Comparison of ENCODE assay signal across 8 cellular contexts in genomic region chr21:44139776-44140551, GRCh38. TPM values are rescaled to one million over a fixed set of nuclear protein-coding genes. Genes with fewer than 3 reads are reported as not detected.
DNase-seq lines count a peak whose midpoint lies in the region; ATAC-seq, FAIRE-seq and TF ChIP-seq lines count a peak whose summit lies in the region.
"Not testable (repeated sequence)": the region's sequence is repeated elsewhere in the genome, so short reads cannot be mapped to it uniquely, and the experiment has no call there.
"Had no signal": no experiment of that assay in that cellular context is flagged by ENCODE, and none has a peak within 500 bp of the region (broad histone marks: within the 10 kb centered on the region; RNA-seq: fewer than 3 reads in every experiment).

No MANE protein-coding gene starts in this region.

- intact Hi-C loops in activated CD4-positive, alpha-beta memory T cell treated with anti-CD3 and anti-CD28 coated beads for 36 hours (cut with micrococcal nuclease); colonic mucosa (cut with DNase I); left cardiac atrium (cut with DNase I): not testable (repeated sequence)

- H3K36me3 Mint-ChIP-seq in activated CD4-positive, alpha-beta memory T cell treated with anti-CD3 and anti-CD28 coated beads for 36 hours; activated T-helper 17 cell treated with anti-CD3 and anti-CD28 coated beads, Interleukin-2, amount 50 U/mL, for 72 hours (ENCODE audit: low read depth): not testable (repeated sequence)

- H3K27me3 Mint-ChIP-seq in activated CD4-positive, alpha-beta memory T cell treated with anti-CD3 and anti-CD28 coated beads for 36 hours; activated T-helper 17 cell treated with anti-CD3 and anti-CD28 coated beads, Interleukin-2, amount 50 U/mL, for 72 hours: not testable (repeated sequence)

- peak overlapping the region; percentile 64 for H3K27ac Mint-ChIP-seq in activated CD4-positive, alpha-beta memory T cell treated with anti-CD3 and anti-CD28 coated beads for 36 hours
- H3K27ac Mint-ChIP-seq in activated T-helper 17 cell treated with anti-CD3 and anti-CD28 coated beads, Interleukin-2, amount 50 U/mL, for 72 hours = not testable (repeated sequence)

- H3K9me3 Mint-ChIP-seq in activated CD4-positive, alpha-beta memory T cell treated with anti-CD3 and anti-CD28 coated beads for 36 hours; activated T-helper 17 cell treated with anti-CD3 and anti-CD28 coated beads, Interleukin-2, amount 50 U/mL, for 72 hours: not testable (repeated sequence)

- CTCF ChIA-PET in activated CD4-positive, alpha-beta memory T cell treated with anti-CD3 and anti-CD28 coated beads for 36 hours (lab: Charles Lee) = not testable (repeated sequence)

- H3K4me3 Mint-ChIP-seq in activated CD4-positive, alpha-beta memory T cell treated with anti-CD3 and anti-CD28 coated beads for 36 hours = not testable (repeated sequence)
- peak overlapping the region; percentile 48 for H3K4me3 Mint-ChIP-seq in activated T-helper 17 cell treated with anti-CD3 and anti-CD28 coated beads, Interleukin-2, amount 50 U/mL, for 72 hours

- POLR2A ChIA-PET in activated CD4-positive, alpha-beta memory T cell treated with anti-CD3 and anti-CD28 coated beads for 36 hours (lab: Charles Lee) = not testable (repeated sequence)

- FAIRE-seq in GM12891 (lab: Jason Lieb, UNC) = peak; percentile 23

- not testable (repeated sequence) for H3K36me3 ChIP-seq in colonic mucosa

- not testable (repeated sequence) for H3K4me1 ChIP-seq in colonic mucosa

- TF ChIP-seq CTCF in colonic mucosa (IDR thresholded peaks at IDR 0.05) = not testable (repeated sequence)

- peak; percentile 34 for ATAC-seq in activated T-helper 17 cell treated with anti-CD3 and anti-CD28 coated beads, Interleukin-2, amount 50 U/mL, for 72 hours (replicated peaks)
- ATAC-seq in left cardiac atrium = peak; percentile 42 to 48

- H3K9ac ChIP-seq in colonic mucosa (ENCODE audit: low read depth in 2 of 2, low read length in 2 of 2) = not testable (repeated sequence)

- not testable (repeated sequence) for DNase-seq in GM12891 (ENCODE audit: insufficient read length, low spot score); activated CD4-positive, alpha-beta memory T cell treated with anti-CD3 and anti-CD28 coated beads for 36 hours; left cardiac atrium
- DNase-seq in colonic mucosa = peak; percentile 12
- peak; percentile 0 for DNase-seq in medulla oblongata (ENCODE audit: extremely low spot score)
- peak; percentile 1 for DNase-seq in stimulated activated CD4-positive, alpha-beta T cell treated with anti-CD3 and anti-CD28 coated beads, Interleukin-15, amount 100 ng/mL, for 24 hours

- H3K4me3 ChIP-seq in colonic mucosa = not testable (repeated sequence)

- H3K9me3 ChIP-seq in colonic mucosa = not testable (repeated sequence)

- not testable (repeated sequence) for H3K4me1 Mint-ChIP-seq in activated CD4-positive, alpha-beta memory T cell treated with anti-CD3 and anti-CD28 coated beads for 36 hours (ENCODE audit: low read depth); activated T-helper 17 cell treated with anti-CD3 and anti-CD28 coated beads, Interleukin-2, amount 50 U/mL, for 72 hours

- H3K27me3 ChIP-seq in colonic mucosa = not testable (repeated sequence)

- TF ChIP-seq POLR2A in GM12891 (IDR thresholded peaks at IDR 0.05; ENCODE audit: low read depth, low read length) = not testable (repeated sequence)

- H3K27ac ChIP-seq in colonic mucosa = not testable (repeated sequence)

RNA-seq across cellular contexts. Expression of gene GATD3, which starts 6.5 kb away (rescaled TPM):
- 20.6 TPM for polyA plus RNA-seq in GM12891 (2012; ENCODE audit: low read depth, missing spikeins)
- 10 to 100 TPM; 40.1 to 44.9 TPM for total RNA-seq in activated CD4-positive, alpha-beta memory T cell treated with anti-CD3 and anti-CD28 coated beads for 36 hours
- 10 to 100 TPM; 65.6 to 77.0 TPM for total RNA-seq in activated T-helper 17 cell treated with anti-CD3 and anti-CD28 coated beads, Interleukin-2, amount 50 U/mL, for 72 hours
- total RNA-seq in colonic mucosa (10 to 100 TPM in 1 of 2 donors, 1 to 10 TPM in 1; 6.5 to 10.6 TPM), left cardiac atrium (10 to 100 TPM in 1 of 2 donors, 1 to 10 TPM in 1; 8.9 to 75.9 TPM)
- total RNA-seq: ascending aorta had no signal

RNA-seq across cellular contexts. Expression of gene PWP2, which starts 32.8 kb away (rescaled TPM):
- polyA plus RNA-seq in GM12891 (2012; ENCODE audit: low read depth, missing spikeins) = 3.5 TPM
- total RNA-seq in activated CD4-positive, alpha-beta memory T cell treated with anti-CD3 and anti-CD28 coated beads for 36 hours = 10 to 100 TPM; 38.5 to 39.8 TPM
- total RNA-seq in activated T-helper 17 cell treated with anti-CD3 and anti-CD28 coated beads, Interleukin-2, amount 50 U/mL, for 72 hours = 10 to 100 TPM; 40.4 to 42.0 TPM
- total RNA-seq in colonic mucosa (1 to 10 TPM; 2.3 to 3.1 TPM), left cardiac atrium (1 to 10 TPM; 1.2 to 7.0 TPM)

Comparison
In these comparisons a context has a peak if more than half of its experiments do, and no peak if none do; other contexts are left out.
1. RNA of gene PWP2, which starts 32.8 kb away (total RNA-seq): 40.4 to 42.0 TPM in activated T-helper 17 cell treated with anti-CD3 and anti-CD28 coated beads, Interleukin-2, amount 50 U/mL, for 72 hours and 38.5 to 39.8 TPM in activated CD4-positive, alpha-beta memory T cell treated with anti-CD3 and anti-CD28 coated beads for 36 hours; 1.2 to 7.0 TPM in left cardiac atrium and 2.3 to 3.1 TPM in colonic mucosa; every median in the first group is over 4 times any median in the second.